In genomic region chr22:36912694-36913430, GRCh38 we compare ENCODE assay signal across 10 cellular contexts. TPM values are rescaled to one million over a fixed set of nuclear protein-coding genes. Genes with fewer than 3 reads are reported as not detected.
DNase-seq lines count a peak whose midpoint lies in the region; ATAC-seq and TF ChIP-seq lines count a peak whose summit lies in the region.
"Had no signal": no experiment of that assay in that cellular context is flagged by ENCODE, and none has a peak within 500 bp of the region (broad histone marks: within the 10 kb centered on the region; RNA-seq: fewer than 3 reads in every experiment).

No MANE protein-coding gene starts in this region.

- H3K9me3 Mint-ChIP-seq in stimulated activated naive CD8-positive, alpha-beta T cell treated with anti-CD3 and anti-CD28 coated beads, Interleukin-15, Interleukin-2, amounts not matched to agents 100 ng/mL and 50 ng/mL, for 24 hours = no peaks in the 10 kb centered on the region
- H3K9me3 Mint-ChIP-seq in activated naive CD8-positive, alpha-beta T cell treated with anti-CD3 and anti-CD28 coated beads for 36 hours = no peaks in the 10 kb centered on the region
- H3K9me3 Mint-ChIP-seq: activated naive CD8-positive, alpha-beta T cell treated with anti-CD3 and anti-CD28 coated beads, Interleukin-2, amount 10 ng/mL, durations not matched to agents 7 days and 5 days; neural crest cell had no signal

- peaks cover 24% of the 10 kb centered on the region for H3K27me3 Mint-ChIP-seq in stimulated activated naive CD8-positive, alpha-beta T cell treated with anti-CD3 and anti-CD28 coated beads, Interleukin-15, Interleukin-2, amounts not matched to agents 100 ng/mL and 50 ng/mL, for 24 hours
- peaks cover 21% of the 10 kb centered on the region for H3K27me3 Mint-ChIP-seq in activated naive CD8-positive, alpha-beta T cell treated with anti-CD3 and anti-CD28 coated beads for 36 hours

- H3K9me3 ChIP-seq in mucosa of descending colon = no peaks in the 10 kb centered on the region

- intact Hi-C loops in mucosa of descending colon (cut with DNase I, micrococcal nuclease) = no loop called here

- no peak for ATAC-seq in stimulated activated naive CD8-positive, alpha-beta T cell treated with anti-CD3 and anti-CD28 coated beads, Interleukin-15, Interleukin-2, amounts not matched to agents 100 U/mL and 50 U/mL, for 24 hours
- ATAC-seq in mucosa of descending colon (peak; percentile 16), GM21390 (IDR thresholded peaks at IDR 0.05; ENCODE audit: unreplicated experiment) (no peak)

- no peak overlapping the region for H3K27ac Mint-ChIP-seq in stimulated activated naive CD8-positive, alpha-beta T cell treated with anti-CD3 and anti-CD28 coated beads, Interleukin-15, Interleukin-2, amounts not matched to agents 100 ng/mL and 50 ng/mL, for 24 hours
- H3K27ac Mint-ChIP-seq in activated naive CD8-positive, alpha-beta T cell treated with anti-CD3 and anti-CD28 coated beads for 36 hours = no peak overlapping the region
- H3K27ac Mint-ChIP-seq: activated naive CD8-positive, alpha-beta T cell treated with anti-CD3 and anti-CD28 coated beads, Interleukin-2, amount 10 ng/mL, durations not matched to agents 7 days and 5 days had no signal

- H3K36me3 Mint-ChIP-seq in stimulated activated naive CD8-positive, alpha-beta T cell treated with anti-CD3 and anti-CD28 coated beads, Interleukin-15, Interleukin-2, amounts not matched to agents 100 ng/mL and 50 ng/mL, for 24 hours (ENCODE audit: low read depth) = no peaks in the 10 kb centered on the region
- H3K36me3 Mint-ChIP-seq in activated naive CD8-positive, alpha-beta T cell treated with anti-CD3 and anti-CD28 coated beads for 36 hours = no peaks in the 10 kb centered on the region
- H3K36me3 Mint-ChIP-seq: activated naive CD8-positive, alpha-beta T cell treated with anti-CD3 and anti-CD28 coated beads, Interleukin-2, amount 10 ng/mL, durations not matched to agents 7 days and 5 days had no signal

- H3K36me3 ChIP-seq in mucosa of descending colon (ENCODE audit: low read depth) = no peaks in the 10 kb centered on the region

- H3K4me3 ChIP-seq in mucosa of descending colon = no peak overlapping the region
- H3K4me3 ChIP-seq in coronary artery = no peak overlapping the region

- H3K4me3 Mint-ChIP-seq in stimulated activated naive CD8-positive, alpha-beta T cell treated with anti-CD3 and anti-CD28 coated beads, Interleukin-15, Interleukin-2, amounts not matched to agents 100 ng/mL and 50 ng/mL, for 24 hours = peak overlapping the region; percentile 78
- H3K4me3 Mint-ChIP-seq in activated naive CD8-positive, alpha-beta T cell treated with anti-CD3 and anti-CD28 coated beads for 36 hours = no peak overlapping the region
- H3K4me3 Mint-ChIP-seq: neural crest cell had no signal

- peaks cover 4% of the 10 kb centered on the region for H3K4me1 ChIP-seq in mucosa of descending colon (ENCODE audit: low read depth)

- H3K4me1 Mint-ChIP-seq in stimulated activated naive CD8-positive, alpha-beta T cell treated with anti-CD3 and anti-CD28 coated beads, Interleukin-15, Interleukin-2, amounts not matched to agents 100 ng/mL and 50 ng/mL, for 24 hours (ENCODE audit: low read depth) = no peaks in the 10 kb centered on the region
- H3K4me1 Mint-ChIP-seq in activated naive CD8-positive, alpha-beta T cell treated with anti-CD3 and anti-CD28 coated beads for 36 hours = no peaks in the 10 kb centered on the region

- DNase-seq in stimulated activated naive CD8-positive, alpha-beta T cell treated with anti-CD3 and anti-CD28 coated beads, Interleukin-15, Interleukin-2, amounts not matched to agents 100 U/mL and 50 U/mL, for 24 hours = no peak
- DNase-seq in caudate nucleus (lab: John Stamatoyannopoulos, UW) (no peak), mucosa of descending colon (no peak), coronary artery (ENCODE audit: low spot score) (no peak), pons (ENCODE audit: low spot score) (no peak)
- no peak for DNase-seq in activated naive CD8-positive, alpha-beta T cell treated with anti-CD3 and anti-CD28 coated beads for 36 hours
- DNase-seq: activated naive CD8-positive, alpha-beta T cell treated with anti-CD3 and anti-CD28 coated beads, Interleukin-2, amount 10 ng/mL, durations not matched to agents 7 days and 5 days had no signal

- H3K27ac ChIP-seq in caudate nucleus (ENCODE audit: low read depth, low read length) (peak overlapping the region; percentile 36), coronary artery (peak overlapping the region in 1 of 2 donors; percentile 82)

- no peak for TF ChIP-seq CTCF in mucosa of descending colon (IDR thresholded peaks at IDR 0.05)
- TF ChIP-seq CTCF in coronary artery (IDR thresholded peaks at IDR 0.05) = no peak

RNA-seq across cellular contexts. Expression of gene CSF2RB, which starts 0.6 kb away (rescaled TPM):
- 1 to 10 TPM; 4.1 to 8.1 (median 5.3) TPM for total RNA-seq in mucosa of descending colon
- total RNA-seq in activated naive CD8-positive, alpha-beta T cell treated with anti-CD3 and anti-CD28 coated beads for 36 hours = under 1 TPM; 0.14 to 0.31 TPM
- total RNA-seq: neural crest cell had no signal

RNA-seq across cellular contexts. Expression of gene NCF4, which starts 52.1 kb away (rescaled TPM):
- 10 to 100 TPM in 2 of 3 donors, 1 to 10 TPM in 1; 6.3 to 15.2 (median 14.8) TPM for total RNA-seq in mucosa of descending colon
- 1 to 10 TPM; 2.3 to 2.5 TPM for total RNA-seq in activated naive CD8-positive, alpha-beta T cell treated with anti-CD3 and anti-CD28 coated beads for 36 hours
- total RNA-seq: neural crest cell had no signal
